In the genomic region with DNA sequence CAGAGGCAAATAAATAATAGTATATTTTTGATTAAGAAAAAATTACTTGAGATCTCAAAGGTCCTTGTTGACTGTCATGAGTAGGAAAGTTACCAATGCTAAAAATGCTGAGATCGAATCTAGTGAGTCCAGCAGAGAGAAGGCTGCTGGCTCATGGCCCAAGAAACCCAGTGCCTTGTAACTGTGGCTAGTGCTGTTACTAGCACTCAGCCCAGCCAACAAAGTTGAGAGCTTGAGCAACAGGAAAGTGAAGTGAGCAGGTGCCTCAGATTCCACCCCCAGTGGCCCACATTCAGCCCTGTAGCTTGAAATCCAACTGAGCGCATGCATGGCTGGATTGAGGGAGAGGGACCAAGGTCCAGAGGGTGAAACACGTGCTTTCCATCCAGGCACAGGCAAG, we compare ENCODE assay signal across 21 cellular contexts.
"Had no signal": no experiment of that assay in that cellular context is flagged by ENCODE, and none has a peak within 500 bp of the region (broad histone marks: within the 10 kb centered on the region; RNA-seq: fewer than 3 reads in every experiment).

No MANE protein-coding gene starts in this region.

- H3K27ac ChIP-seq: colonic mucosa, stomach, suprapubic skin, transverse colon had no signal

- H3K9me3 ChIP-seq: colonic mucosa, suprapubic skin, transverse colon had no signal

- FAIRE-seq: astrocyte, endothelial cell of umbilical vein, urothelium cell line had no signal

- H3K4me2 ChIP-seq: smooth muscle cell had no signal

- H3K4me3 ChIP-seq: colonic mucosa, dorsolateral prefrontal cortex, smooth muscle cell, stomach, suprapubic skin, transverse colon had no signal

- H3K4me1 ChIP-seq: colonic mucosa, stomach, suprapubic skin, transverse colon had no signal

- H3K27me3 ChIP-seq: colonic mucosa, dorsolateral prefrontal cortex, stomach, transverse colon had no signal

- DNase-seq: activated CD4-positive, alpha-beta memory T cell treated with anti-CD3 and anti-CD28 coated beads for 36 hours; activated CD4-positive, alpha-beta T cell treated with anti-CD3 and anti-CD28 coated beads for 4 hours; activated CD4-positive, CD25-positive, alpha-beta regulatory T cell; activated naive CD4-positive, alpha-beta T cell treated with Interleukin-2 at 50 U/mL for 16 hours; activated naive CD8-positive, alpha-beta T cell treated with anti-CD3 and anti-CD28 coated beads for 36 hours; activated T-cell treated with anti-CD3 and anti-CD28 coated beads, Interleukin-2, amount 50 U/mL, for 48 hours; central memory CD4-positive, alpha-beta T cell; colonic mucosa; effector memory CD8-positive, alpha-beta T cell; foreskin melanocyte; occipital lobe; stimulated activated CD4-positive, alpha-beta T cell treated with anti-CD3 and anti-CD28 coated beads, Interleukin-15, amount 100 ng/mL, for 24 hours; stomach; T-helper 9 cell; transverse colon had no signal

- H3K36me3 ChIP-seq: colonic mucosa, stomach, suprapubic skin, transverse colon had no signal
